Comparison of ENCODE assay signal across 8 cellular contexts in genomic region chr9:34992376-34992951, GRCh38. TPM values are rescaled to one million over a fixed set of nuclear protein-coding genes. Genes with fewer than 3 reads are reported as not detected.
DNase-seq lines count a peak whose midpoint lies in the region; ATAC-seq and TF ChIP-seq lines count a peak whose summit lies in the region.

No MANE protein-coding gene starts in this region.

- H3K4me1 Mint-ChIP-seq in activated T-helper 17 cell treated with anti-CD3 and anti-CD28 coated beads, Interleukin-2, amount 50 U/mL, for 72 hours: peaks cover 42% of the 10 kb centered on the region
- peaks cover 23 to 24% of the 10 kb centered on the region in 2 donors for H3K4me1 Mint-ChIP-seq in natural killer cell

- peak overlapping the region in 20 of 21 experiments; percentile 39 to 96 (median 78) for H3K27ac ChIP-seq in skin epidermis

- peak; percentile 16 for DNase-seq in DMS 273 (lab: John Stamatoyannopoulos, UW; ENCODE audit: unreplicated experiment)
- no peak for DNase-seq in DMS 273 treated with DMSO at 0.1 percent for 48 hours (lab: John Stamatoyannopoulos, UW)
- DNase-seq in Right ventricle myocardium inferior (ENCODE audit: missing footprints): peak; percentile 74
- no peak for DNase-seq in iPS-NIHi11 (ENCODE audit: low spot score)
- no peak for DNase-seq in natural killer cell

- intact Hi-C loops in Right ventricle myocardium inferior (cut with DNase I) (loop anchor here (5.0 kb wide), 1 partner anchor 325 kb away; a partner anchor contains a TSS), natural killer cell (cut with micrococcal nuclease) (no loop called here)

- H3K9me3 Mint-ChIP-seq in activated T-helper 17 cell treated with anti-CD3 and anti-CD28 coated beads, Interleukin-2, amount 50 U/mL, for 72 hours: no peaks in the 10 kb centered on the region
- H3K9me3 Mint-ChIP-seq in natural killer cell: no peaks in the 10 kb centered on the region

- no peak for TF ChIP-seq CTCF in natural killer cell (IDR thresholded peaks at IDR 0.05)

- peaks cover 49% of the 10 kb centered on the region for H3K36me3 Mint-ChIP-seq in activated T-helper 17 cell treated with anti-CD3 and anti-CD28 coated beads, Interleukin-2, amount 50 U/mL, for 72 hours (ENCODE audit: low read depth)
- no peaks in the 10 kb centered on the region for H3K36me3 Mint-ChIP-seq in natural killer cell

- peak overlapping the region; percentile 87 for H3K27ac Mint-ChIP-seq in activated T-helper 17 cell treated with anti-CD3 and anti-CD28 coated beads, Interleukin-2, amount 50 U/mL, for 72 hours
- no peak overlapping the region for H3K27ac Mint-ChIP-seq in natural killer cell

- no peak overlapping the region for H3K4me3 ChIP-seq in skin epidermis

- peak overlapping the region; percentile 96 for H3K4me3 Mint-ChIP-seq in activated T-helper 17 cell treated with anti-CD3 and anti-CD28 coated beads, Interleukin-2, amount 50 U/mL, for 72 hours
- H3K4me3 Mint-ChIP-seq in natural killer cell: no peak overlapping the region

- ATAC-seq in activated T-helper 17 cell treated with anti-CD3 and anti-CD28 coated beads, Interleukin-2, amount 50 U/mL, for 72 hours (replicated peaks): peak; percentile 28
- ATAC-seq in Right ventricle myocardium inferior: no peak
- no peak for ATAC-seq in natural killer cell
- no peak for ATAC-seq in HG03039 (IDR thresholded peaks at IDR 0.05; ENCODE audit: unreplicated experiment)

- H3K27me3 Mint-ChIP-seq in activated T-helper 17 cell treated with anti-CD3 and anti-CD28 coated beads, Interleukin-2, amount 50 U/mL, for 72 hours: no peaks in the 10 kb centered on the region
- H3K27me3 Mint-ChIP-seq in natural killer cell (ENCODE audit: low read depth in 2 of 2): peaks cover 0 to 2% of the 10 kb centered on the region in 2 donors

RNA-seq across cellular contexts. Expression of gene DNAJB5, which starts 2.9 kb away (rescaled TPM):
- 10 to 100 TPM in 1 of 2 donors, 1 to 10 TPM in 1; 4.4 to 10.7 TPM for total RNA-seq in activated T-helper 17 cell treated with anti-CD3 and anti-CD28 coated beads, Interleukin-2, amount 50 U/mL, for 72 hours
- total RNA-seq in Right ventricle myocardium inferior (66.5 TPM), natural killer cell (1 to 10 TPM; 1.1 to 2.4 (median 1.9) TPM)

RNA-seq across cellular contexts. Expression of gene PHF24, which starts 34.4 kb away (rescaled TPM):
- total RNA-seq in activated T-helper 17 cell treated with anti-CD3 and anti-CD28 coated beads, Interleukin-2, amount 50 U/mL, for 72 hours: under 1 TPM in 1 of 2 donors, not detected in 1; 0.16 TPM
- 0.22 TPM for total RNA-seq in Right ventricle myocardium inferior
- total RNA-seq in natural killer cell: not detected

Comparison
In these comparisons a context has a peak if more than half of its experiments do, and no peak if none do; other contexts are left out.
1. DNase-seq: peak in DMS 273 (single experiment) and Right ventricle myocardium inferior (single experiment); none in DMS 273 treated with DMSO at 0.1 percent for 48 hours (single experiment), iPS-NIHi11 (single experiment) and natural killer cell (single experiment).